In the genomic region with DNA sequence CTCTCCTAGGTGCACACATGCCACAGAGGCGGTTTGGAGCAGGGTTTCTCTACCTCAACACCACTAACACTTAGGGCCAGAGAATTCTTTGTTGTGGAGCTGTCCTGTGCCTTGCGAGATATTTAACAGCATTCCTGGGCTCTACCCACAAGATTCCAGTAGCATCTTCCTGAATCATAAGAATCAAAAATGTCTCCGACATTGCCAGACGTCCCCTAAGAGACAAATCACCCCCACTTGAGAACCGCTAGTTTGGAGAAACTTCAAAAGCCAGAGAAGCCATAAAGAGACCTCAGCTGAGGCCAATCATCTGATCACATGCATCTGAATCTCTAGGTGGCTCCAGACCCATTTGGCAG, we compare ENCODE assay signal across 21 cellular contexts. TPM values are rescaled to one million over a fixed set of nuclear protein-coding genes. Genes with fewer than 3 reads are reported as not detected.
"Had no signal": no experiment of that assay in that cellular context is flagged by ENCODE, and none has a peak within 500 bp of the region (broad histone marks: within the 10 kb centered on the region; RNA-seq: fewer than 3 reads in every experiment).

No MANE protein-coding gene starts in this region.

- H3K4me3 Mint-ChIP-seq: dendritic cell treated with granulocyte-macrophage colony-stimulating factor and Interleukin-4, amounts not matched to agents 40 ng/mL and 50 ng/mL, for 4 days; effector memory CD8-positive, alpha-beta T cell; naive thymus-derived CD4-positive, alpha-beta T cell; neural progenitor cell had no signal

- DNase-seq: effector memory CD8-positive, alpha-beta T cell; esophagus squamous epithelium; foreskin fibroblast; glutamatergic neuron; islet precursor cell; mammary epithelial cell; naive thymus-derived CD4-positive, alpha-beta T cell; nucleus accumbens; ovary; sigmoid colon; stimulated activated CD4-positive, alpha-beta T cell treated with anti-CD3 and anti-CD28 coated beads, Interleukin-12 subunit alpha, Interleukin-12 subunit beta, amount 100 ng/mL, for 4 hours; stimulated activated naive CD4-positive, alpha-beta T cell treated with Interleukin-2 at 50 U/mL for 16 hours; trophoblast cell had no signal

- ATAC-seq: effector memory CD8-positive, alpha-beta T cell; gastroesophageal sphincter; naive thymus-derived CD4-positive, alpha-beta T cell had no signal

- FAIRE-seq: small intestine had no signal

- H3K9ac ChIP-seq: neural progenitor cell had no signal

- H3K4me1 ChIP-seq: esophagus squamous epithelium, gastroesophageal sphincter, right atrium auricular region, sigmoid colon had no signal

- H3K36me3 ChIP-seq: gastroesophageal sphincter, neural progenitor cell, ovary, right atrium auricular region, sigmoid colon had no signal

- H3K9me3 Mint-ChIP-seq: dendritic cell treated with granulocyte-macrophage colony-stimulating factor and Interleukin-4, amounts not matched to agents 40 ng/mL and 50 ng/mL, for 4 days; effector memory CD8-positive, alpha-beta T cell; naive thymus-derived CD4-positive, alpha-beta T cell had no signal

- H3K36me3 Mint-ChIP-seq: neural progenitor cell had no signal

- H3K4me3 ChIP-seq: esophagus squamous epithelium, gastroesophageal sphincter, neural progenitor cell, ovary, right atrium auricular region, sigmoid colon had no signal

- H3K27ac ChIP-seq: epithelial cell of prostate, esophagus squamous epithelium, gastroesophageal sphincter, neural progenitor cell, ovary, right atrium auricular region, sigmoid colon had no signal

- H3K27me3 Mint-ChIP-seq: dendritic cell treated with granulocyte-macrophage colony-stimulating factor and Interleukin-4, amounts not matched to agents 40 ng/mL and 50 ng/mL, for 4 days; effector memory CD8-positive, alpha-beta T cell; naive thymus-derived CD4-positive, alpha-beta T cell had no signal

- H3K27me3 ChIP-seq: neural progenitor cell, ovary, right atrium auricular region had no signal

- H3K4me2 ChIP-seq: neural progenitor cell had no signal

- H3K9me3 ChIP-seq: esophagus squamous epithelium, gastroesophageal sphincter, ovary, right atrium auricular region, sigmoid colon had no signal

- H3K27ac Mint-ChIP-seq: dendritic cell treated with granulocyte-macrophage colony-stimulating factor and Interleukin-4, amounts not matched to agents 40 ng/mL and 50 ng/mL, for 4 days; neural progenitor cell had no signal

- H2AFZ ChIP-seq: neural progenitor cell had no signal

RNA-seq across cellular contexts. Expression of a gene that starts 42.8 kb away (rescaled TPM):
- total RNA-seq: esophagus squamous epithelium, mesenteric fat pad, right atrium auricular region had no signal
- polyA plus RNA-seq: naive thymus-derived CD4-positive, alpha-beta T cell had no signal

RNA-seq across cellular contexts. Expression of a gene that starts 49.1 kb away (rescaled TPM):
- total RNA-seq: mononuclear cell had no signal
